8 cellular contexts compared by ENCODE assay signal in the genomic region with DNA sequence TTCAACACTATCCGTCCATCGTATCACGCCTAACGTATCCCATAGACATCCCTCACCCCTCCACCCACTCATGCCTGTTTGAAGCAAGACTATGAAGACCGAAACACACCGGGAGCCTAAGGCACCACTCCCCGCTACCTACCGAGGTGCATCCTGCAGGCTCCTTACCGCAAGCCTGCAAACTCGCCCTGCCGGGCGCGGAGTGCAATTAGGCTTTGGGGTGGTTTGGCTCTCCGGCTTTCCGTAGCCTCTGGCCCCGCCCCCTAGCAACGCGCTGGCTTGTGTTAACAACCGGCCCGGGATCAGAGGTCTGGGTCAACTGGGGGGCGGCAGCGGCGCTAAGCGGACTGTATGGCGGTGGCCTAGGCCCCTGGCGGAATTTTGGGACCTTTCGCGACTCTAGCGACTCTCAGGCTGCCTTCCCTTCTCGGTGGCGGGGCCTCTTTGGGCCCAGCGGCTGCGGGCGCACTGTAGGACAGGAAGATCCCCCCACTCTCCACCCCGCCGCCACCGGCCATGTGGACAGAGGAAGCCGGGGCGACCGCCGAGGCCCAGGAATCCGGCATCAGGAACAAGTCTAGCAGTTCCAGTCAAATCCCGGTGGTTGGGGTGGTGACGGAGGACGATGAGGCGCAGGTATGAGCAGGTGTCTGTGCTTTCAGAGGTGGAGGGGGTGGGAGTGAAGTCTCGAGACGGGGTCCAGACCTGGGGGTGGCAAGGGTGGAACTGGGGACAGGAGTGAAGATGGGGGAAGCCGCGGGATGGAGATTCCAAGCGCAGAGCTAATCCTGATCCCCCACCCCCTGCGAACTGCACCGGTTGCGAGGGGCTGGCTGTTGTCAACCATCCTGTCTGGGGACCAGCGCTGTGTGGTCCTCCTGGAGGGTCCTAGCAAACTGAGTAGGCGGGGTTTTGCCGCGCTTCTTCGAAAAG. TPM values are rescaled to one million over a fixed set of nuclear protein-coding genes. Genes with fewer than 3 reads are reported as not detected.
DNase-seq lines count a peak whose midpoint lies in the region.

A gene with protein sequence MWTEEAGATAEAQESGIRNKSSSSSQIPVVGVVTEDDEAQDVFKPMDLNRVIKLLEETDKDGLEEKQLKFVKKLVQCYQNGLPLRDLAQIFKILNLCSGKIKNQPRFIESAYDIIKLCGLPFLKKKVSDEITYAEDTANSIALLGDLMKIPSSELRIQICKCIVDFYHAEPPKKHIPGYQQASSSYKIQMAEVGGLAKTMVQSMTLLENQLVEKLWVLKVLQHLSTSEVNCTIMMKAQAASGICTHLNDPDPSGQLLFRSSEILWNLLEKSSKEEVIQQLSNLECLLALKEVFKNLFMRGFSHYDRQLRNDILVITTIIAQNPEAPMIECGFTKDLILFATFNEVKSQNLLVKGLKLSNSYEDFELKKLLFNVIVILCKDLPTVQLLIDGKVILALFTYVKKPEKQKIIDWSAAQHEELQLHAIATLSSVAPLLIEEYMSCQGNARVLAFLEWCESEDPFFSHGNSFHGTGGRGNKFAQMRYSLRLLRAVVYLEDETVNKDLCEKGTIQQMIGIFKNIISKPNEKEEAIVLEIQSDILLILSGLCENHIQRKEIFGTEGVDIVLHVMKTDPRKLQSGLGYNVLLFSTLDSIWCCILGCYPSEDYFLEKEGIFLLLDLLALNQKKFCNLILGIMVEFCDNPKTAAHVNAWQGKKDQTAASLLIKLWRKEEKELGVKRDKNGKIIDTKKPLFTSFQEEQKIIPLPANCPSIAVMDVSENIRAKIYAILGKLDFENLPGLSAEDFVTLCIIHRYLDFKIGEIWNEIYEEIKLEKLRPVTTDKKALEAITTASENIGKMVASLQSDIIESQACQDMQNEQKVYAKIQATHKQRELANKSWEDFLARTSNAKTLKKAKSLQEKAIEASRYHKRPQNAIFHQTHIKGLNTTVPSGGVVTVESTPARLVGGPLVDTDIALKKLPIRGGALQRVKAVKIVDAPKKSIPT (plus strand): TSS at position 266 of the 933 bp plus-strand sequence. CDS start 251 bp downstream, at position 517.

- H3K36me3 ChIP-seq in SJSA1 (no peaks in the 10 kb centered on the region), subcutaneous abdominal adipose tissue (ENCODE audit: control insufficient read depth in 5 of 5, insufficient read depth in 5 of 5, low read length in 5 of 5) (no peaks in the 10 kb centered on the region)

- H3K27me3 ChIP-seq in SJSA1 (replicated peaks) = peaks cover 2% of the 10 kb centered on the region; the same call in 1 of the 2 replicates
- H3K27me3 ChIP-seq in subcutaneous abdominal adipose tissue (ENCODE audit: control insufficient read depth in 5 of 5, insufficient read depth in 4 of 5, low read length in 5 of 5) = peaks cover 0 to 3% (median 0%) of the 10 kb centered on the region in 5 donors

- peak within 1 kb of the TSS; percentile 57 for H3K4me3 ChIP-seq in SJSA1
- H3K4me3 ChIP-seq in subcutaneous abdominal adipose tissue (ENCODE audit: low read depth in 1 of 5, low read length in 5 of 5) = peak within 1 kb of the TSS; percentile 82 to 99 (median 96)

- DNase-seq in GM04503 (ENCODE audit: low read depth) (peak; percentile 52), H4 (ENCODE audit: low spot score) (peak; percentile 86), LoVo (ENCODE audit: low spot score) (peak; percentile 92), SJSA1 (ENCODE audit: low read depth in 1 of 2, low spot score in 2 of 2) (peak; percentile 81 to 86), germinal center (ENCODE audit: low spot score) (peak; percentile 81), non-pigmented ciliary epithelial cell (ENCODE audit: low read depth) (peak; percentile 48)
- peak; percentile 88 for DNase-seq in activated naive CD4-positive, alpha-beta T cell treated with Interleukin-2 at 50 U/mL for 16 hours

- no peak within 1 kb of the TSS for H3K27ac ChIP-seq in SJSA1
- H3K27ac ChIP-seq in subcutaneous abdominal adipose tissue (ENCODE audit: low read depth, low read length) = peak within 1 kb of the TSS; percentile 89

- H3K4me1 ChIP-seq in SJSA1 (replicated peaks) (peaks cover 9% of the 10 kb centered on the region), subcutaneous abdominal adipose tissue (ENCODE audit: control insufficient read depth in 5 of 5, insufficient read depth in 5 of 5, low read length in 5 of 5) (peaks cover 6 to 34% (median 28%) of the 10 kb centered on the region in 5 donors)

- H3K9ac ChIP-seq in subcutaneous abdominal adipose tissue (ENCODE audit: low read length in 5 of 5) = peak within 1 kb of the TSS; percentile 78 to 98 (median 93)

- no peaks in the 10 kb centered on the region for H3K9me3 ChIP-seq in SJSA1 (replicated peaks)
- H3K9me3 ChIP-seq in subcutaneous abdominal adipose tissue (ENCODE audit: control insufficient read depth in 5 of 5, low read length in 5 of 5) = no peaks in the 10 kb centered on the region

RNA-seq across cellular contexts. Expression of the gene that starts here (rescaled TPM):
- 1.3 and 1.8 TPM in 2 replicates for total RNA-seq in H4 (2014; rRNA removed; shearing (Covaris generic))
- 0.21 TPM in 1 of 2 replicates, not detected in the other for total RNA-seq in SJSA1 (2014; rRNA removed; shearing (Covaris generic))

Comparison
In these comparisons a context has a peak if more than half of its experiments do, and no peak if none do; other contexts are left out.
1. Peak in DNase-seq and H3K4me3 ChIP-seq in SJSA1; RNA of the gene not detected or under 1 TPM.